In the genomic region with DNA sequence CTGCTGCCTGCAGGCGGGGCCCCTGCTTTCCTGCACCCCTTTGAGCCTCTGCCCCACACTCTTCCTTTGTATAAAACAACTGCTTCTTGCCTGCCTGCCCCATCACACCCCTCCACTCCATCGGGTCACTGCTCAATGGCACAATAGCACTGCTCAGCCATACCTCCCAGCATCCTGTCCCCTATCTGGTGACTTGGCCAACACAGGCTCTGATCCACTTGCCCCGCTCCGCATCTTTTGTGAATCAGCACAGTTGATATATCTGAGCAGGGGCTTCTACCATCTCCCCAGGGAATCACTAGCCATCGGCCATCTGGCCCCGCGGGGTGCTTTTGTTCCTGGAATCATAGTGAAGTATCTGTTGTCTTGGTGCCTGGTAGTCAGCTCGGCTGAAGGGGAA, we compare ENCODE assay signal across 20 cellular contexts. TPM values are rescaled to one million over a fixed set of nuclear protein-coding genes. Genes with fewer than 3 reads are reported as not detected.
DNase-seq lines count a peak whose midpoint lies in the region; ATAC-seq, FAIRE-seq and TF ChIP-seq lines count a peak whose summit lies in the region.
"Had no signal": no experiment of that assay in that cellular context is flagged by ENCODE, and none has a peak within 500 bp of the region (broad histone marks: within the 10 kb centered on the region; RNA-seq: fewer than 3 reads in every experiment).

No MANE protein-coding gene starts in this region.

- H3K9me3 ChIP-seq in muscle layer of colon (ENCODE audit: low read length) (no peaks in the 10 kb centered on the region), tibial nerve (no peaks in the 10 kb centered on the region)
- H3K9me3 ChIP-seq: mucosa of descending colon had no signal

- TF ChIP-seq POLR2A in tibial nerve (IDR thresholded peaks at IDR 0.05), result no peak

- peaks cover 24% of the 10 kb centered on the region for H3K4me1 Mint-ChIP-seq in T-helper 2 cell treated with Interferon-gamma antibody and Interleukin-4, amounts not matched to agents 5 μg/mL and 100 μg/mL, for 36 hours (ENCODE audit: low read depth)
- peaks cover 13% of the 10 kb centered on the region for H3K4me1 Mint-ChIP-seq in central memory CD8-positive, alpha-beta T cell

- H3K9me3 Mint-ChIP-seq in T-helper 2 cell treated with Interferon-gamma antibody and Interleukin-4, amounts not matched to agents 5 μg/mL and 100 μg/mL, for 36 hours, result no peaks in the 10 kb centered on the region
- no peaks in the 10 kb centered on the region for H3K9me3 Mint-ChIP-seq in central memory CD8-positive, alpha-beta T cell

- H3K36me3 Mint-ChIP-seq in T-helper 2 cell treated with Interferon-gamma antibody and Interleukin-4, amounts not matched to agents 5 μg/mL and 100 μg/mL, for 36 hours (ENCODE audit: low read depth), result no peaks in the 10 kb centered on the region
- no peaks in the 10 kb centered on the region for H3K36me3 Mint-ChIP-seq in central memory CD8-positive, alpha-beta T cell (ENCODE audit: insufficient read depth)

- FAIRE-seq in RCC 7860 (lab: Jason Lieb, UNC), result no peak
- FAIRE-seq: G401.6, HTR-8/SVneo had no signal

- 53 to 74% methylated on average over 2 to 8 of the region's 8 CpGs for WGBS in tibial nerve, 2 donors

- ATAC-seq in central memory CD8-positive, alpha-beta T cell (replicated peaks; ENCODE audit: extremely low read depth, poor library complexity, severe bottlenecking), result no peak
- ATAC-seq: mucosa of descending colon had no signal

- H3K4me3 Mint-ChIP-seq in T-helper 2 cell treated with Interferon-gamma antibody and Interleukin-4, amounts not matched to agents 5 μg/mL and 100 μg/mL, for 36 hours, result no peak overlapping the region
- no peak overlapping the region for H3K4me3 Mint-ChIP-seq in central memory CD8-positive, alpha-beta T cell
- H3K4me3 Mint-ChIP-seq: B cell had no signal

- H3K36me3 ChIP-seq in muscle layer of colon (ENCODE audit: insufficient read depth, low read length), result peaks cover 22% of the 10 kb centered on the region
- peaks cover 0 to 6% (median 0%) of the 10 kb centered on the region in 3 donors for H3K36me3 ChIP-seq in tibial nerve

- no peak for DNase-seq in T-helper 2 cell treated with Interferon-gamma antibody and Interleukin-4, amounts not matched to agents 5 μg/mL and 100 μg/mL, for 36 hours (ENCODE audit: low spot score)
- DNase-seq in T-helper 2 cell, result no peak
- DNase-seq in central memory CD8-positive, alpha-beta T cell (ENCODE audit: low spot score in 2 of 2), result no peak
- no peak for DNase-seq in tibial nerve (ENCODE audit: low spot score in 2 of 2)
- DNase-seq in activated gamma-delta T cell treated with Interleukin-2 at 50 U/mL for 16 hours, result no peak
- DNase-seq in GOT3 (lab: John Stamatoyannopoulos, UW), result no peak
- no peak for DNase-seq in RCC 7860 (ENCODE audit: low spot score)
- DNase-seq: 8988T; activated gamma-delta T cell; Kasumi-1; mucosa of descending colon; NCI-H1092; NCI-H2081 treated with DMSO at 0.1 percent for 48 hours; nucleus accumbens; PC-9; stimulated activated CD4-positive, alpha-beta T cell treated with anti-CD3 and anti-CD28 coated beads, Interleukin-2, amount 100 ng/mL, for 24 hours had no signal

- peak overlapping the region; percentile 26 for H3K27ac Mint-ChIP-seq in T-helper 2 cell treated with Interferon-gamma antibody and Interleukin-4, amounts not matched to agents 5 μg/mL and 100 μg/mL, for 36 hours
- H3K27ac Mint-ChIP-seq in central memory CD8-positive, alpha-beta T cell (ENCODE audit: low read depth), result peak overlapping the region; percentile 6
- H3K27ac Mint-ChIP-seq: B cell had no signal

- peak overlapping the region; percentile 68 for H3K9ac ChIP-seq in muscle layer of colon (ENCODE audit: low read length)

- H3K27me3 ChIP-seq in muscle layer of colon (ENCODE audit: control insufficient read depth in 1 of 2, insufficient read depth in 2 of 2, low read length in 2 of 2) (peaks cover 0 to 5% of the 10 kb centered on the region in 2 donors), tibial nerve (peaks cover 0 to 5% of the 10 kb centered on the region in 2 donors)

- H3K27ac ChIP-seq in muscle layer of colon (ENCODE audit: low read depth, low read length), result peak overlapping the region; percentile 65
- peak overlapping the region; percentile 27 to 82 (median 69) for H3K27ac ChIP-seq in tibial nerve
- H3K27ac ChIP-seq: PC-9 had no signal

- no peaks in the 10 kb centered on the region for H3K27me3 Mint-ChIP-seq in T-helper 2 cell treated with Interferon-gamma antibody and Interleukin-4, amounts not matched to agents 5 μg/mL and 100 μg/mL, for 36 hours (ENCODE audit: low read depth)
- H3K27me3 Mint-ChIP-seq in central memory CD8-positive, alpha-beta T cell, result no peaks in the 10 kb centered on the region
- H3K27me3 Mint-ChIP-seq: B cell had no signal

- no peak for TF ChIP-seq CTCF in tibial nerve (IDR thresholded peaks at IDR 0.05)

- TF ChIP-seq EP300 in tibial nerve (IDR thresholded peaks at IDR 0.05), result no peak

- H3K4me1 ChIP-seq in muscle layer of colon (ENCODE audit: insufficient read depth, low read length) (peaks cover 69% of the 10 kb centered on the region), tibial nerve (peaks cover 0 to 40% (median 11%) of the 10 kb centered on the region in 4 donors)

- H3K4me3 ChIP-seq in muscle layer of colon (ENCODE audit: low read depth in 1 of 2, low read length in 2 of 2) (peak overlapping the region in 1 of 2 donors; percentile 41), tibial nerve (peak overlapping the region in 1 of 4 donors; percentile 23)
- H3K4me3 ChIP-seq: mucosa of descending colon, PC-9 had no signal

RNA-seq across cellular contexts. Expression of gene MAP7D3, which starts 45.3 kb away (rescaled TPM):
- 10 to 100 TPM; 19.7 to 32.7 (median 22.8) TPM for total RNA-seq in tibial nerve

RNA-seq across cellular contexts. Expression of gene FHL1, which starts 58.5 kb away (rescaled TPM):
- 100 to 1,000 TPM; 246 to 749 (median 333) TPM for total RNA-seq in tibial nerve
